In the genomic region with DNA sequence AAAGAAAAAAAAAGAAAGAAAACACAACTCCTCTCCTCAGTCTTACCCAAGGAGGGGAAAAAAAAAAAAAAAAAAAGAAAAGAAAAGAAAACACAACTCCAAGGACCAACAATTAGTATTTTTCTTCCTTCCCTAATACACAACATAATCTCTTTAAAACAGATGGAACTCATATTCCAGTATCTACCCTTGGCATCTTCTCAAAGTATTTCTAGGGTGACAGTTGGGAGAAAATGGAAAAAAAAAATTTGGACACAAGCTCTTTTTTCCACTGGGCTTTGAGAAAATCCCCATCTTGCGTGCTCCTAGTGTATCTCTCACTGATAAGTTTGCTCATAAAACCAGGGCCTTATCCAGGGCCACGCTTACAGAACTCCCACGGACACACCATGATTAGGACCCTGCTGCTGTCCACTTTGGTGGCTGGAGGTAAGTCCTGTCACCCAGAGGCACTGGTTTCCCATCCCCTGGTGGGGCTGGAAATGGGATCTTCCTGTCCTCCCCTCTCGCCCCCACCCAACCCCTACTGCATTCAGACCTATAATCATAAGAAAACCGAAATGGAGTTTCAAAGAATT, we compare ENCODE assay signal across 23 cellular contexts. TPM values are rescaled to one million over a fixed set of nuclear protein-coding genes. Genes with fewer than 3 reads are reported as not detected.
DNase-seq lines count a peak whose midpoint lies in the region; ATAC-seq, FAIRE-seq and TF ChIP-seq lines count a peak whose summit lies in the region.
"Had no signal": no experiment of that assay in that cellular context is flagged by ENCODE, and none has a peak within 500 bp of the region (broad histone marks: within the 10 kb centered on the region; RNA-seq: fewer than 3 reads in every experiment).

Gene CELA2B (plus strand): TSS at position 368 of the 578 bp plus-strand sequence. CDS start 22 bp downstream, at position 390.

- no peak within 1 kb of the TSS for H3K4me3 Mint-ChIP-seq in immature natural killer cell
- H3K4me3 Mint-ChIP-seq: CD14-positive monocyte; CD8-positive, alpha-beta T cell had no signal

- TF ChIP-seq EP300 in K562 (IDR thresholded peaks at IDR 0.05; ENCODE audit: low read length) = peak; percentile 45; the same call in 1 of the 2 replicates

- FAIRE-seq in K562 (lab: Jason Lieb, UNC) (peak; percentile 57), pancreas (lab: Jason Lieb, UNC) (no peak)
- FAIRE-seq: A549, D721Med, GM19239, H1, HepG2, HTR-8/SVneo had no signal

- no peaks in the 10 kb centered on the region for H3K9me3 ChIP-seq in SJCRH30 (replicated peaks)
- H3K9me3 ChIP-seq in K562 (replicated peaks; ENCODE audit: control insufficient read depth, insufficient read depth, low read depth, low read length) = no peaks in the 10 kb centered on the region
- H3K9me3 ChIP-seq in pancreas = no peaks in the 10 kb centered on the region
- H3K9me3 ChIP-seq: A549, HAP-1 had no signal

- TF ChIP-seq RAD21 in K562 (CRISPR knock-in tag; conservative IDR thresholded peaks at IDR 0.05 in 1 of 2, IDR thresholded peaks at IDR 0.05 in 1 of 2) = no peak

- in situ Hi-C loops in K562 (cut with MboI) = no loop called here

- no peak for TF ChIP-seq CTCF in K562 (IDR thresholded peaks at IDR 0.05 in 2 of 3, conservative IDR thresholded peaks at IDR 0.05 in 1 of 3; ENCODE audit: insufficient read depth in 2 of 3, low read depth in 1 of 3, low read length in 3 of 3)
- no peak for TF ChIP-seq CTCF in pancreas (IDR thresholded peaks at IDR 0.05)

- WGBS in K562 (ENCODE audit: insufficient coverage, low coverage, missing lambda C conversion rate) = 11% methylated on average over 5 of the region's 5 CpGs
- 41 to 42% methylated on average over 5 of the region's 5 CpGs for WGBS in pancreas, 2 donors

- H3K27me3 Mint-ChIP-seq in immature natural killer cell (ENCODE audit: low read depth in 3 of 3) = no peaks in the 10 kb centered on the region

- ATAC-seq in K562 = peak; percentile 35; the same call in 2 of the 3 replicates
- peak in 3 of 4 donors; percentile 7 to 52 (median 33) for ATAC-seq in pancreas
- ATAC-seq: A549; CD8-positive, alpha-beta T cell; HepG2 had no signal

- no peak within 1 kb of the TSS for H3K4me3 ChIP-seq in SJCRH30
- no peak within 1 kb of the TSS for H3K4me3 ChIP-seq in K562
- H3K4me3 ChIP-seq in pancreas = no peak within 1 kb of the TSS
- H3K4me3 ChIP-seq: A549, HAP-1 had no signal

- H3K9ac ChIP-seq in K562 (ENCODE audit: insufficient read depth in 1 of 2, low read depth in 2 of 2, low read length in 2 of 2) = peak within 1 kb of the TSS in 1 of 2 experiments; percentile 17; a peak in 1 of 4 replicates

- H3K36me3 ChIP-seq in SJCRH30 (no peaks in the 10 kb centered on the region), K562 (ENCODE audit: control insufficient read depth, insufficient read depth, low read length) (no peaks in the 10 kb centered on the region), pancreas (no peaks in the 10 kb centered on the region)
- H3K36me3 ChIP-seq: HAP-1 had no signal

- no peaks in the 10 kb centered on the region for H4K20me1 ChIP-seq in K562 (replicated peaks; ENCODE audit: control insufficient read depth, insufficient read depth, low read length)

- no peaks in the 10 kb centered on the region for H3K9me3 Mint-ChIP-seq in immature natural killer cell
- H3K9me3 Mint-ChIP-seq: CD8-positive, alpha-beta T cell had no signal

- intact Hi-C loops in K562 (cut with micrococcal nuclease) (no loop called here), pancreas (cut with DNase I) (no loop called here)

- H3K27ac ChIP-seq in SJCRH30 (no peak within 1 kb of the TSS), K562 (ENCODE audit: extremely low read depth, low read depth, low read length) (no peak within 1 kb of the TSS), pancreas (peak within 1 kb of the TSS in 3 of 4 donors; percentile 18 to 62 (median 36))
- H3K27ac ChIP-seq: A549 had no signal

- H3K4me1 ChIP-seq in SJCRH30 (peaks cover under 1% of the 10 kb centered on the region), K562 (replicated peaks in 1 of 2; ENCODE audit: control insufficient read depth in 2 of 2, insufficient read depth in 2 of 2, low read length in 2 of 2) (peaks cover 5 to 6% of the 10 kb centered on the region in 2 experiments; a peak in 3 of 5 replicates), pancreas (peaks cover 5 to 15% (median 13%) of the 10 kb centered on the region in 3 donors)
- H3K4me1 ChIP-seq: A549, HAP-1 had no signal

- no peak for TF ChIP-seq POLR2A in K562 (conservative IDR thresholded peaks at IDR 0.05)

- H3K4me2 ChIP-seq in K562 (ENCODE audit: insufficient read depth, low read length) = no peak within 1 kb of the TSS; the same call in 1 of the 2 replicates
- H3K4me2 ChIP-seq: A549 had no signal

- H3K36me3 Mint-ChIP-seq in immature natural killer cell = no peaks in the 10 kb centered on the region
- H3K36me3 Mint-ChIP-seq: CD14-positive monocyte; CD8-positive, alpha-beta T cell had no signal

- CTCF ChIA-PET in K562 (lab: Yijun Ruan, JAX; ENCODE audit: low intra/inter-chr PET ratio) = no interaction called here

- H3K79me2 ChIP-seq in K562 (ENCODE audit: control insufficient read depth, insufficient read depth, low read length) = no peaks in the 10 kb centered on the region

- BruUV-seq in K562 (replicated peaks; lab: Mats Ljungman, UMichigan) = no TSS peak

- H2AFZ ChIP-seq in K562 (ENCODE audit: low read depth, low read length) = no peak within 1 kb of the TSS

- DNase-seq in SJCRH30 = no peak
- DNase-seq in K562 (ENCODE audit: extremely low read depth in 1 of 4, low spot score in 3 of 4) = peak in 1 of 4 experiments; percentile 18
- DNase-seq in fibroblast of gingiva (ENCODE audit: low read depth) = peak; percentile 13
- DNase-seq in pancreas = no peak
- no peak for DNase-seq in immature natural killer cell
- no peak for DNase-seq in NCI-H524 treated with DMSO at 0.1 percent for 48 hours (lab: John Stamatoyannopoulos, UW)
- no peak for DNase-seq in NCI-H187 (lab: John Stamatoyannopoulos, UW)
- DNase-seq: CD8-positive, alpha-beta T cell; COR-L47; DMS153; DMS79 treated with DMSO at 0.1 percent for 48 hours; EL; GDM1 had no signal

- no peaks in the 10 kb centered on the region for H3K9me1 ChIP-seq in K562 (ENCODE audit: control insufficient read depth, insufficient read depth, low read length)

- H3K4me1 Mint-ChIP-seq in immature natural killer cell = no peaks in the 10 kb centered on the region

- no peak within 1 kb of the TSS for H3K27ac Mint-ChIP-seq in immature natural killer cell
- H3K27ac Mint-ChIP-seq: CD14-positive monocyte; CD8-positive, alpha-beta T cell had no signal

- POLR2A ChIA-PET in K562 (lab: Yijun Ruan, JAX) = no interaction called here

- H3K27me3 ChIP-seq in SJCRH30 = no peaks in the 10 kb centered on the region
- H3K27me3 ChIP-seq in K562 (ENCODE audit: control insufficient read depth in 2 of 2, insufficient read depth in 2 of 2, low read length in 2 of 2) = no peaks in the 10 kb centered on the region
- H3K27me3 ChIP-seq in pancreas = no peaks in the 10 kb centered on the region

TF ChIP-seq in K562, 482 proteins besides CTCF, POLR2A, EP300 and RAD21 (continues in another document):
- TF ChIP-seq ELK1 (CRISPR knock-in tag; IDR thresholded peaks at IDR 0.05) (no peak), SMARCE1 (IDR thresholded peaks at IDR 0.05) (peak; percentile 37; the same call in 1 of the 2 replicates), RCOR1 (IDR thresholded peaks at IDR 0.05; ENCODE audit: borderline replicate concordance in 1 of 2, low read depth in 2 of 2, low read length in 2 of 2) (0 out of 4 replicates have a peak, but pooled peaks of 1 of the 2 experiments have one; percentile 25), TEAD4 (IDR thresholded peaks at IDR 0.05; ENCODE audit: low read length) (peak; percentile 47; the same call in 1 of the 2 replicates), TEAD4 (CRISPR knock-in tag; IDR thresholded peaks at IDR 0.05; ENCODE audit: borderline replicate concordance) (no peak), BCL6 (CRISPR knock-in tag; IDR thresholded peaks at IDR 0.05) (no peak), ADNP (tag; IDR thresholded peaks at IDR 0.05) (peak; percentile 81), MTA2 (IDR thresholded peaks at IDR 0.05; ENCODE audit: low read depth) (peak; percentile 60), KHSRP (IDR thresholded peaks at IDR 0.05) (0 out of 2 replicates have a peak, but pooled peaks have one; percentile 19)

RNA-seq across cellular contexts. Expression of gene CELA2B, which starts in this region (rescaled TPM):
- 18.3 and 24.2 TPM in 2 replicates for total RNA-seq in SJCRH30 (2014; rRNA removed; shearing (Covaris generic))
- total RNA-seq in K562 (2011; cell fraction: chromatin; rRNA removed; ENCODE audit: low replicate concordance) = not detected in 2 replicates
- not detected in 2 replicates for total RNA-seq in K562 (2011; cell fraction: nucleolus; rRNA removed)
- total RNA-seq in K562 (2011; cell fraction: nucleoplasm; rRNA removed) = not detected in 2 replicates
- 2.1 TPM in 1 of 2 replicates, not detected in the other for total RNA-seq in K562 (2014; rRNA removed)
- total RNA-seq in K562 (2014; rRNA removed; fragmentation: Illumina TruSeq; extraction: Trizol) = not detected in 2 replicates
- total RNA-seq in K562 (2015; rRNA removed; fragmentation: Illumina TruSeq; extraction: Trizol) = not detected in 2 replicates
- total RNA-seq in K562 (2021) = 0.40 and 0.51 TPM in 2 replicates
- polyA plus RNA-seq in K562 (2011; rRNA removed) = not detected in 2 replicates
- 0.31 TPM in 1 of 2 replicates, not detected in the other for polyA plus RNA-seq in K562 (2011; cell fraction: cytosol; rRNA removed)
- polyA plus RNA-seq in K562 (2011; cell fraction: nucleus; rRNA removed) = not detected in 2 replicates
- polyA plus RNA-seq in K562 (2012) = 0.28 TPM in 1 of 2 replicates, not detected in the other
- polyA plus RNA-seq in K562 (2014; fragmentation: Illumina TruSeq; extraction: Trizol) = not detected in 2 replicates
- under 1 TPM in 1 of 2 experiments, not detected in 1; 0.25 TPM for polyA plus RNA-seq in K562 (2014; fragmentation: Nextera tagmentation; extraction: Ambion mirVana)
- polyA plus RNA-seq in K562 (2014; rRNA removed) = 0.25 and 0.39 TPM in 2 replicates
- 0.28 TPM in 1 of 2 replicates, not detected in the other for polyA minus RNA-seq in K562 (2011; rRNA and poly(A)+ RNA removed)
- not detected in 2 replicates for polyA minus RNA-seq in K562 (2011; cell fraction: cytosol; rRNA and poly(A)+ RNA removed)
- polyA minus RNA-seq in K562 (2011; cell fraction: nucleus; rRNA and poly(A)+ RNA removed) = not detected in 2 replicates
- 1,000 to 10,000 TPM in 2 of 6 donors, 100 to 1,000 TPM in 4; 310 to 2,290 (median 800) TPM for total RNA-seq in pancreas
- 100 to 1,000 TPM; 186 to 203 TPM for polyA plus RNA-seq in pancreas
- not detected for polyA plus RNA-seq in immature natural killer cell
- total RNA-seq: CD8-positive, alpha-beta T cell; H1; HepG2 had no signal
- polyA plus RNA-seq: A549, AG04450, BJ, CD14-positive monocyte, H1, HepG2 had no signal

Comparison
In these comparisons a context has a peak if more than half of its experiments do, and no peak if none do; other contexts are left out.
1. RNA of gene CELA2B (total RNA-seq): 310 to 2,290 TPM in pancreas; 18.3 to 24.2 TPM in SJCRH30 and 0.40 to 2.1 TPM in K562; every median in the first group is over 10 times any median in the second.
2. RNA of gene CELA2B (polyA plus RNA-seq): 186 to 203 TPM in pancreas; 0.25 to 0.39 TPM in K562 and not detected in immature natural killer cell; every median in the first group is over 100 times any median in the second.
3. H3K27ac ChIP-seq: peak in pancreas (3 of 4); none in SJCRH30 (single experiment) and K562 (single experiment).